Comparison of ENCODE assay signal across 1 cellular context in the genomic region with DNA sequence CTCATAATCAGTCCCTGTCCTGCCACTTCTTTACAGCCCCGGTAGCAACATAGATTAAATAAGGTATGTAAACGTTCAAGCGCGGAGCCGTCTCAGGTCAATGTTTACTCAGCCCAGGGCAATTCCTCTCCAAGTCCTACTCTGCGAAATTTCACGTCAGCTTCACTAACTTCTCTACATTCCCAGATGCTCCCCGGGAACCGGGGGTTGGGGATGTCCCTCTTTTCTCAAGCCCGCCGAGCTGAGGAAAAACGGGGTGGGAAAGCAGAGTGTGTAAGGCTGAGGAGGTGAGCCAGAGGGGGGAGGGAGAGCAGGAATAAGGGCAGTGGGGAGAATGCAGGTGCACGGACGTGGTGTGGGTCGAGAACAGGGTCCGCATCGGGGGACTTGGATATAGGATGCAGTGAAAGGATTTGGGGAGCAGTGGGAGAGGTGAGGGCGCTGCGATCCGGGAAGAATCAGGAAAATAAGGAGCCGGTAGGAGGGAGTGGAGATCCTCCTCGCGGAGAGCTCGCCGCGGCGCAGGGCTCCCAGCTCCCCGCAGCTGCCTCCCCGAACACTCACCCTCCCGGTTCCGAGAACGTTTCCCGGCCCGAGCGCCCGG.
TF ChIP-seq lines count a peak whose summit lies in the region.

No MANE protein-coding gene starts in this region.

TF ChIP-seq in HepG2, 621 proteins besides CTCF, POLR2A, EP300 and RAD21 (continued from another document and continues in another):
- TF ChIP-seq, protein P1, sequence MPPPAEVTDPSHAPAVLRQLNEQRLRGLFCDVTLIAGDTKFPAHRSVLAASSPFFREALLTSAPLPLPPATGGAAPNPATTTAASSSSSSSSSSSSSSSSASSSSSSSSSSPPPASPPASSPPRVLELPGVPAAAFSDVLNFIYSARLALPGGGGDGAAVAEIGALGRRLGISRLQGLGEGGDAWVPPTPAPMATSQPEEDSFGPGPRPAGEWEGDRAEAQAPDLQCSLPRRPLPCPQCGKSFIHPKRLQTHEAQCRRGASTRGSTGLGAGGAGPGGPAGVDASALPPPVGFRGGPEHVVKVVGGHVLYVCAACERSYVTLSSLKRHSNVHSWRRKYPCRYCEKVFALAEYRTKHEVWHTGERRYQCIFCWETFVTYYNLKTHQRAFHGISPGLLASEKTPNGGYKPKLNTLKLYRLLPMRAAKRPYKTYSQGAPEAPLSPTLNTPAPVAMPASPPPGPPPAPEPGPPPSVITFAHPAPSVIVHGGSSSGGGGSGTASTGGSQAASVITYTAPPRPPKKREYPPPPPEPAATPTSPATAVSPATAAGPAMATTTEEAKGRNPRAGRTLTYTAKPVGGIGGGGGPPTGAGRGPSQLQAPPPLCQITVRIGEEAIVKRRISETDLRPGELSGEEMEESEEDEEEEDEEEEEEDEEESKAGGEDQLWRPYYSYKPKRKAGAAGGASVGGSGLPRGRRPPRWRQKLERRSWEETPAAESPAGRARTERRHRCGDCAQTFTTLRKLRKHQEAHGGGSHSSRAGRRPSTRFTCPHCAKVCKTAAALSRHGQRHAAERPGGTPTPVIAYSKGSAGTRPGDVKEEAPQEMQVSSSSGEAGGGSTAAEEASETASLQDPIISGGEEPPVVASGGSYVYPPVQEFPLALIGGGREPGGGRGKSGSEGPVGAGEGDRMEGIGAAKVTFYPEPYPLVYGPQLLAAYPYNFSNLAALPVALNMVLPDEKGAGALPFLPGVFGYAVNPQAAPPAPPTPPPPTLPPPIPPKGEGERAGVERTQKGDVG (CRISPR knock-in tag; IDR thresholded peaks at IDR 0.05; ENCODE audit: borderline replicate concordance), result peak; percentile 62; the same call in 1 of the 2 replicates
- TF ChIP-seq MXI1 (IDR thresholded peaks at IDR 0.05; ENCODE audit: borderline replicate concordance, low read depth, low read length) (peak; percentile 87; the same call in 1 of the 3 replicates), LCORL (IDR thresholded peaks at IDR 0.05) (no peak), LCORL (CRISPR knock-in tag; IDR thresholded peaks at IDR 0.05) (peak; percentile 32; the same call in 1 of the 2 replicates), ZNF761 (CRISPR knock-in tag; conservative IDR thresholded peaks at IDR 0.05) (no peak), PAF1 (CRISPR knock-in tag; IDR thresholded peaks at IDR 0.05) (no peak), ZNF230 (CRISPR knock-in tag; IDR thresholded peaks at IDR 0.05) (no peak), STAT5B (CRISPR knock-in tag; IDR thresholded peaks at IDR 0.05) (no peak), DNMT3B (CRISPR knock-in tag; conservative IDR thresholded peaks at IDR 0.05) (no peak), NCOR1 (IDR thresholded peaks at IDR 0.05; ENCODE audit: borderline replicate concordance, low read length) (no peak), TOPORS (CRISPR knock-in tag; IDR thresholded peaks at IDR 0.05) (peak; percentile 25; the same call in 1 of the 2 replicates), ZNF75D (CRISPR knock-in tag; IDR thresholded peaks at IDR 0.05; ENCODE audit: borderline replicate concordance) (no peak), TOE1 (CRISPR knock-in tag; IDR thresholded peaks at IDR 0.05) (no peak; the same call in 1 of the 2 replicates), ZNF549 (CRISPR knock-in tag; IDR thresholded peaks at IDR 0.05) (no peak), ZNF367 (CRISPR knock-in tag; IDR thresholded peaks at IDR 0.05; ENCODE audit: borderline replicate concordance) (no peak), ZFP36L1 (CRISPR knock-in tag; IDR thresholded peaks at IDR 0.05) (no peak; the same call in none of the 2 replicates), KAT2B (IDR thresholded peaks at IDR 0.05; ENCODE audit: borderline replicate concordance, low read depth, low read length) (no peak), FOXM1 (CRISPR knock-in tag; IDR thresholded peaks at IDR 0.05) (no peak), RFX5 (IDR thresholded peaks at IDR 0.05; ENCODE audit: low read depth, low read length) (0 out of 2 replicates have a peak, but pooled peaks have one; percentile 45), ATF1 (CRISPR knock-in tag; IDR thresholded peaks at IDR 0.05) (no peak), SOX6 (IDR thresholded peaks at IDR 0.05) (no peak), SOX6 (CRISPR knock-in tag; IDR thresholded peaks at IDR 0.05) (peak; percentile 68), ZNF235 (CRISPR knock-in tag; IDR thresholded peaks at IDR 0.05; ENCODE audit: borderline replicate concordance) (no peak), ZBTB3 (CRISPR knock-in tag; IDR thresholded peaks at IDR 0.05; ENCODE audit: borderline replicate concordance, low read depth) (no peak), TCF7 (IDR thresholded peaks at IDR 0.05; ENCODE audit: low read depth) (no peak), MAF1 (CRISPR knock-in tag; IDR thresholded peaks at IDR 0.05; ENCODE audit: borderline replicate concordance) (peak; percentile 65; the same call in 1 of the 2 replicates), ZSCAN9 (CRISPR knock-in tag; IDR thresholded peaks at IDR 0.05; ENCODE audit: borderline replicate concordance) (peak; percentile 51; the same call in 1 of the 2 replicates), ZNF746 (CRISPR knock-in tag; IDR thresholded peaks at IDR 0.05) (no peak), ZNF790 (CRISPR knock-in tag; IDR thresholded peaks at IDR 0.05; ENCODE audit: borderline replicate concordance) (0 out of 2 replicates have a peak, but pooled peaks have one; percentile 34), NFE2L1 (CRISPR knock-in tag; IDR thresholded peaks at IDR 0.05; ENCODE audit: borderline replicate concordance) (no peak), ZKSCAN8 (CRISPR knock-in tag; IDR thresholded peaks at IDR 0.05; ENCODE audit: borderline replicate concordance) (no peak; the same call in 1 of the 2 replicates), ZNF816 (CRISPR knock-in tag; IDR thresholded peaks at IDR 0.05; ENCODE audit: borderline replicate concordance) (0 out of 2 replicates have a peak, but pooled peaks have one; percentile 16), ZNF10 (CRISPR knock-in tag; IDR thresholded peaks at IDR 0.05; ENCODE audit: borderline replicate concordance, low read depth) (0 out of 2 replicates have a peak, but pooled peaks have one; percentile 16), ZNF7 (CRISPR knock-in tag; IDR thresholded peaks at IDR 0.05) (no peak), RARA (CRISPR knock-in tag; IDR thresholded peaks at IDR 0.05) (peak; percentile 81), ARNTL (CRISPR knock-in tag; IDR thresholded peaks at IDR 0.05) (no peak), SMARCE1 (IDR thresholded peaks at IDR 0.05; ENCODE audit: borderline replicate concordance) (no peak), NCOA5 (CRISPR knock-in tag; IDR thresholded peaks at IDR 0.05) (no peak), ATAD3A (CRISPR knock-in tag; IDR thresholded peaks at IDR 0.05) (no peak), HNF4G (IDR thresholded peaks at IDR 0.05; ENCODE audit: borderline replicate concordance, low read depth, low read length) (no peak), HNF4G (CRISPR knock-in tag; IDR thresholded peaks at IDR 0.05; ENCODE audit: borderline replicate concordance, low read depth) (no peak), HDAC1 (CRISPR knock-in tag; IDR thresholded peaks at IDR 0.05) (peak; percentile 82; the same call in 1 of the 2 replicates)
- TF ChIP-seq, protein P2, sequence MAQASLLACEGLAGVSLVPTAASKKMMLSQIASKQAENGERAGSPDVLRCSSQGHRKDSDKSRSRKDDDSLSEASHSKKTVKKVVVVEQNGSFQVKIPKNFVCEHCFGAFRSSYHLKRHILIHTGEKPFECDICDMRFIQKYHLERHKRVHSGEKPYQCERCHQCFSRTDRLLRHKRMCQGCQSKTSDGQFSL (CRISPR knock-in tag; IDR thresholded peaks at IDR 0.05), result no peak
- TF ChIP-seq, protein P3, sequence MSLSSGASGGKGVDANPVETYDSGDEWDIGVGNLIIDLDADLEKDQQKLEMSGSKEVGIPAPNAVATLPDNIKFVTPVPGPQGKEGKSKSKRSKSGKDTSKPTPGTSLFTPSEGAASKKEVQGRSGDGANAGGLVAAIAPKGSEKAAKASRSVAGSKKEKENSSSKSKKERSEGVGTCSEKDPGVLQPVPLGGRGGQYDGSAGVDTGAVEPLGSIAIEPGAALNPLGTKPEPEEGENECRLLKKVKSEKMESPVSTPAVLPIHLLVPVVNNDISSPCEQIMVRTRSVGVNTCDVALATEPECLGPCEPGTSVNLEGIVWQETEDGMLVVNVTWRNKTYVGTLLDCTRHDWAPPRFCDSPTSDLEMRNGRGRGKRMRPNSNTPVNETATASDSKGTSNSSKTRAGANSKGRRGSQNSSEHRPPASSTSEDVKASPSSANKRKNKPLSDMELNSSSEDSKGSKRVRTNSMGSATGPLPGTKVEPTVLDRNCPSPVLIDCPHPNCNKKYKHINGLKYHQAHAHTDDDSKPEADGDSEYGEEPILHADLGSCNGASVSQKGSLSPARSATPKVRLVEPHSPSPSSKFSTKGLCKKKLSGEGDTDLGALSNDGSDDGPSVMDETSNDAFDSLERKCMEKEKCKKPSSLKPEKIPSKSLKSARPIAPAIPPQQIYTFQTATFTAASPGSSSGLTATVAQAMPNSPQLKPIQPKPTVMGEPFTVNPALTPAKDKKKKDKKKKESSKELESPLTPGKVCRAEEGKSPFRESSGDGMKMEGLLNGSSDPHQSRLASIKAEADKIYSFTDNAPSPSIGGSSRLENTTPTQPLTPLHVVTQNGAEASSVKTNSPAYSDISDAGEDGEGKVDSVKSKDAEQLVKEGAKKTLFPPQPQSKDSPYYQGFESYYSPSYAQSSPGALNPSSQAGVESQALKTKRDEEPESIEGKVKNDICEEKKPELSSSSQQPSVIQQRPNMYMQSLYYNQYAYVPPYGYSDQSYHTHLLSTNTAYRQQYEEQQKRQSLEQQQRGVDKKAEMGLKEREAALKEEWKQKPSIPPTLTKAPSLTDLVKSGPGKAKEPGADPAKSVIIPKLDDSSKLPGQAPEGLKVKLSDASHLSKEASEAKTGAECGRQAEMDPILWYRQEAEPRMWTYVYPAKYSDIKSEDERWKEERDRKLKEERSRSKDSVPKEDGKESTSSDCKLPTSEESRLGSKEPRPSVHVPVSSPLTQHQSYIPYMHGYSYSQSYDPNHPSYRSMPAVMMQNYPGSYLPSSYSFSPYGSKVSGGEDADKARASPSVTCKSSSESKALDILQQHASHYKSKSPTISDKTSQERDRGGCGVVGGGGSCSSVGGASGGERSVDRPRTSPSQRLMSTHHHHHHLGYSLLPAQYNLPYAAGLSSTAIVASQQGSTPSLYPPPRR (CRISPR knock-in tag; IDR thresholded peaks at IDR 0.05; ENCODE audit: borderline replicate concordance), result peak; percentile 8; the same call in 1 of the 2 replicates
- TF ChIP-seq, protein P4, sequence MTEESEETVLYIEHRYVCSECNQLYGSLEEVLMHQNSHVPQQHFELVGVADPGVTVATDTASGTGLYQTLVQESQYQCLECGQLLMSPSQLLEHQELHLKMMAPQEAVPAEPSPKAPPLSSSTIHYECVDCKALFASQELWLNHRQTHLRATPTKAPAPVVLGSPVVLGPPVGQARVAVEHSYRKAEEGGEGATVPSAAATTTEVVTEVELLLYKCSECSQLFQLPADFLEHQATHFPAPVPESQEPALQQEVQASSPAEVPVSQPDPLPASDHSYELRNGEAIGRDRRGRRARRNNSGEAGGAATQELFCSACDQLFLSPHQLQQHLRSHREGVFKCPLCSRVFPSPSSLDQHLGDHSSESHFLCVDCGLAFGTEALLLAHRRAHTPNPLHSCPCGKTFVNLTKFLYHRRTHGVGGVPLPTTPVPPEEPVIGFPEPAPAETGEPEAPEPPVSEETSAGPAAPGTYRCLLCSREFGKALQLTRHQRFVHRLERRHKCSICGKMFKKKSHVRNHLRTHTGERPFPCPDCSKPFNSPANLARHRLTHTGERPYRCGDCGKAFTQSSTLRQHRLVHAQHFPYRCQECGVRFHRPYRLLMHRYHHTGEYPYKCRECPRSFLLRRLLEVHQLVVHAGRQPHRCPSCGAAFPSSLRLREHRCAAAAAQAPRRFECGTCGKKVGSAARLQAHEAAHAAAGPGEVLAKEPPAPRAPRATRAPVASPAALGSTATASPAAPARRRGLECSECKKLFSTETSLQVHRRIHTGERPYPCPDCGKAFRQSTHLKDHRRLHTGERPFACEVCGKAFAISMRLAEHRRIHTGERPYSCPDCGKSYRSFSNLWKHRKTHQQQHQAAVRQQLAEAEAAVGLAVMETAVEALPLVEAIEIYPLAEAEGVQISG (CRISPR knock-in tag; IDR thresholded peaks at IDR 0.05), result no peak
- TF ChIP-seq, protein P5, sequence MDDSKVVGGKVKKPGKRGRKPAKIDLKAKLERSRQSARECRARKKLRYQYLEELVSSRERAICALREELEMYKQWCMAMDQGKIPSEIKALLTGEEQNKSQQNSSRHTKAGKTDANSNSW (CRISPR knock-in tag; IDR thresholded peaks at IDR 0.05; ENCODE audit: borderline replicate concordance), result no peak
- TF ChIP-seq, protein P6, sequence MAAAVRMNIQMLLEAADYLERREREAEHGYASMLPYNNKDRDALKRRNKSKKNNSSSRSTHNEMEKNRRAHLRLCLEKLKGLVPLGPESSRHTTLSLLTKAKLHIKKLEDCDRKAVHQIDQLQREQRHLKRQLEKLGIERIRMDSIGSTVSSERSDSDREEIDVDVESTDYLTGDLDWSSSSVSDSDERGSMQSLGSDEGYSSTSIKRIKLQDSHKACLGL (CRISPR knock-in tag; IDR thresholded peaks at IDR 0.05), result no peak; the same call in 1 of the 2 replicates
- TF ChIP-seq, protein P7, sequence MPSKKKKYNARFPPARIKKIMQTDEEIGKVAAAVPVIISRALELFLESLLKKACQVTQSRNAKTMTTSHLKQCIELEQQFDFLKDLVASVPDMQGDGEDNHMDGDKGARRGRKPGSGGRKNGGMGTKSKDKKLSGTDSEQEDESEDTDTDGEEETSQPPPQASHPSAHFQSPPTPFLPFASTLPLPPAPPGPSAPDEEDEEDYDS (CRISPR knock-in tag; IDR thresholded peaks at IDR 0.05), result 0 out of 2 replicates have a peak, but pooled peaks have one; percentile 2
- TF ChIP-seq, protein P8, sequence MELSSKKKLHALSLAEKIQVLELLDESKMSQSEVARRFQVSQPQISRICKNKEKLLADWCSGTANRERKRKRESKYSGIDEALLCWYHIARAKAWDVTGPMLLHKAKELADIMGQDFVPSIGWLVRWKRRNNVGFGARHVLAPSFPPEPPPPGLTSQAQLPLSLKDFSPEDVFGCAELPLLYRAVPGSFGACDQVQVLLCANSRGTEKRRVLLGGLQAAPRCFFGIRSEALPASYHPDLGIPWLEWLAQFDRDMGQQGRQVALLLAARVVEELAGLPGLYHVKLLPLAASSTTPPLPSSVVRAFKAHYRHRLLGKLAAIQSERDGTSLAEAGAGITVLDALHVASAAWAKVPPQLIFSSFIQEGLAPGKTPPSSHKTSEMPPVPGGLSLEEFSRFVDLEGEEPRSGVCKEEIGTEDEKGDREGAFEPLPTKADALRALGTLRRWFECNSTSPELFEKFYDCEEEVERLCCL (CRISPR knock-in tag; IDR thresholded peaks at IDR 0.05; ENCODE audit: borderline replicate concordance), result peak; percentile 94
- TF ChIP-seq, protein P9, sequence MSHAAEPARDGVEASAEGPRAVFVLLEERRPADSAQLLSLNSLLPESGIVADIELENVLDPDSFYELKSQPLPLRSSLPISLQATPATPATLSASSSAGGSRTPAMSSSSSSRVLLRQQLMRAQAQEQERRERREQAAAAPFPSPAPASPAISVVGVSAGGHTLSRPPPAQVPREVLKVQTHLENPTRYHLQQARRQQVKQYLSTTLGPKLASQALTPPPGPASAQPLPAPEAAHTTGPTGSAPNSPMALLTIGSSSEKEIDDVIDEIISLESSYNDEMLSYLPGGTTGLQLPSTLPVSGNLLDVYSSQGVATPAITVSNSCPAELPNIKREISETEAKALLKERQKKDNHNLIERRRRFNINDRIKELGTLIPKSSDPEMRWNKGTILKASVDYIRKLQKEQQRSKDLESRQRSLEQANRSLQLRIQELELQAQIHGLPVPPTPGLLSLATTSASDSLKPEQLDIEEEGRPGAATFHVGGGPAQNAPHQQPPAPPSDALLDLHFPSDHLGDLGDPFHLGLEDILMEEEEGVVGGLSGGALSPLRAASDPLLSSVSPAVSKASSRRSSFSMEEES (CRISPR knock-in tag; IDR thresholded peaks at IDR 0.05), result peak; percentile 66; the same call in 1 of the 2 replicates
